ENCODE assay signal across 27 cellular contexts in genomic region chr1:53963472-53963871, GRCh38. TPM values are rescaled to one million over a fixed set of nuclear protein-coding genes. Genes with fewer than 3 reads are reported as not detected.
DNase-seq lines count a peak whose midpoint lies in the region; ATAC-seq, FAIRE-seq and TF ChIP-seq lines count a peak whose summit lies in the region.
"Had no signal": no experiment of that assay in that cellular context is flagged by ENCODE, and none has a peak within 500 bp of the region (broad histone marks: within the 10 kb centered on the region; RNA-seq: fewer than 3 reads in every experiment).

No MANE protein-coding gene starts in this region.

- no TSS peak for BruUV-seq in PC-3 (replicated peaks; lab: Mats Ljungman, UMichigan)

- intact Hi-C loops in PC-3 (cut with micrococcal nuclease) (no loop called here), lower lobe of right lung (cut with DNase I) (no loop called here)

- DNase-seq in GM12865 (ENCODE audit: low read depth) (peak; percentile 35), PC-3 (no peak), lower lobe of right lung (no peak), GM12892 (ENCODE audit: insufficient read length) (no peak)
- DNase-seq: CD4-positive, CD25-positive, alpha-beta regulatory T cell; KG1; MG63; NCI-H2029 treated with DMSO at 0.1 percent for 48 hours; NCI-H446 treated with DMSO at 0.1 percent for 48 hours; NCI-H526; NCI-H82; Peyer's patch; SIG-M5 had no signal

- TF ChIP-seq CTCF in GM12865 (IDR thresholded peaks at IDR 0.05; ENCODE audit: insufficient read depth, low read depth, low read length, missing control alignments) (no peak), PC-3 (conservative IDR thresholded peaks at IDR 0.05; ENCODE audit: low read depth, low read length) (no peak), neutrophil (IDR thresholded peaks at IDR 0.05) (no peak), lower lobe of right lung (IDR thresholded peaks at IDR 0.05) (no peak)

- H3K36me3 ChIP-seq in PC-3 (ENCODE audit: low read depth, low read length) (peaks cover 39% of the 10 kb centered on the region), neutrophil (peaks cover 62% of the 10 kb centered on the region), lower lobe of right lung (peaks cover 83% of the 10 kb centered on the region)

- no peaks in the 10 kb centered on the region for H3K9me2 ChIP-seq in PC-3 (replicated peaks; ENCODE audit: low read length)

- H3K4me3 ChIP-seq in GM12865 (ENCODE audit: low read depth, low read length): no peak overlapping the region
- H3K4me3 ChIP-seq in PC-3 (ENCODE audit: low read length): no peak overlapping the region
- H3K4me3 ChIP-seq in neutrophil (ENCODE audit: low read depth in 1 of 2, low read length in 1 of 2): no peak overlapping the region
- H3K4me3 ChIP-seq in lower lobe of right lung: no peak overlapping the region
- H3K4me3 ChIP-seq: BLaER1, MG63, Peyer's patch, SK-N-MC had no signal

- TF ChIP-seq POLR2A in GM12892 (IDR thresholded peaks at IDR 0.05; ENCODE audit: low read depth, low read length): no peak

- no peaks in the 10 kb centered on the region for H3K27me3 ChIP-seq in PC-3 (ENCODE audit: low read length)
- H3K27me3 ChIP-seq in neutrophil: no peaks in the 10 kb centered on the region
- H3K27me3 ChIP-seq in lower lobe of right lung (ENCODE audit: low read depth): no peaks in the 10 kb centered on the region
- H3K27me3 ChIP-seq: BLaER1, MG63, Peyer's patch had no signal

- ATAC-seq in HG03280 (IDR thresholded peaks at IDR 0.05; ENCODE audit: unreplicated experiment): peak; percentile 90
- 0 out of 2 replicates have a peak, but pooled peaks have one; percentile 21 for ATAC-seq in PC-3
- no peak for ATAC-seq in GM21576 (IDR thresholded peaks at IDR 0.05; ENCODE audit: unreplicated experiment)
- no peak for ATAC-seq in lower lobe of right lung
- ATAC-seq: HCT116 had no signal

- no peak for FAIRE-seq in GM12892 (lab: Jason Lieb, UNC)
- FAIRE-seq: G401.6, GM18507, H1 had no signal

- H3K4me1 ChIP-seq in PC-3 (ENCODE audit: insufficient read depth, low read length) (peaks cover 39% of the 10 kb centered on the region), neutrophil (ENCODE audit: control insufficient read depth in 1 of 2, insufficient read depth in 1 of 2, low read depth in 1 of 2, low read length in 1 of 2) (peaks cover 14 to 15% of the 10 kb centered on the region in 2 experiments), lower lobe of right lung (no peaks in the 10 kb centered on the region)
- H3K4me1 ChIP-seq: BLaER1, Peyer's patch had no signal

- H3K79me2 ChIP-seq in PC-3 (ENCODE audit: low read length): no peaks in the 10 kb centered on the region

- CTCF ChIA-PET in PC-3 (lab: Charles Lee): interaction anchor here (0.6 kb wide), 1 partner anchor 19 kb away, joined by 3 read pairs; no protein-coding TSS in a partner anchor

- no peak overlapping the region for H2AFZ ChIP-seq in PC-3 (ENCODE audit: low read length)

- H3K4me2 ChIP-seq in PC-3 (ENCODE audit: low read length): no peak overlapping the region
- H3K4me2 ChIP-seq: BLaER1 had no signal

- H3K9ac ChIP-seq in PC-3 (ENCODE audit: low read length): no peak overlapping the region
- H3K9ac ChIP-seq: BLaER1 had no signal

- H4K20me1 ChIP-seq in PC-3 (ENCODE audit: low read length): peaks cover 5% of the 10 kb centered on the region; the same call in 1 of the 2 replicates
- H4K20me1 ChIP-seq: BLaER1 had no signal

- H3K9me3 ChIP-seq in PC-3 (ENCODE audit: low read length) (no peaks in the 10 kb centered on the region), neutrophil (no peaks in the 10 kb centered on the region), lower lobe of right lung (no peaks in the 10 kb centered on the region)
- H3K9me3 ChIP-seq: BLaER1, MG63, Peyer's patch had no signal

- peaks cover 5% of the 10 kb centered on the region for H3F3A ChIP-seq in PC-3 (ENCODE audit: low read length, unreplicated experiment)

- POLR2A ChIA-PET in PC-3 (lab: Charles Lee; ENCODE audit: unreplicated experiment): no interaction called here

- H3K27ac ChIP-seq in PC-3 (ENCODE audit: low read length) (no peak overlapping the region), neutrophil (peak overlapping the region; percentile 71), lower lobe of right lung (no peak overlapping the region)
- H3K27ac ChIP-seq: BLaER1, Peyer's patch, SK-N-MC had no signal

RNA-seq across cellular contexts. Expression of gene LRRC42, which starts 17.3 kb away (rescaled TPM):
- total RNA-seq in PC-3 (2014; rRNA removed): 23.9 and 27.3 TPM in 2 replicates
- 16.5 TPM for total RNA-seq in lower lobe of right lung
- polyA plus RNA-seq in GM12892 (2012; ENCODE audit: missing spikeins): 26.8 TPM

RNA-seq across cellular contexts. Expression of gene IFT25, which starts 18.0 kb away (rescaled TPM):
- 49.7 and 66.7 TPM in 2 replicates for total RNA-seq in PC-3 (2014; rRNA removed)
- total RNA-seq in lower lobe of right lung: 23.7 TPM
- polyA plus RNA-seq in GM12892 (2012; ENCODE audit: missing spikeins): 92.9 TPM

RNA-seq across cellular contexts. Expression of gene LDLRAD1, which starts 54.5 kb away (rescaled TPM):
- total RNA-seq in PC-3 (2014; rRNA removed) (not detected in 2 replicates), lower lobe of right lung (13.7 TPM)
- not detected for polyA plus RNA-seq in GM12892 (2012; ENCODE audit: missing spikeins)
- total RNA-seq: A172; CD4-positive, CD25-positive, alpha-beta regulatory T cell; Daoy; H1; IMR-90; Peyer's patch; T-helper 1 cell treated with Interleukin-12 subunit alpha and Interleukin-12 subunit beta and Interleukin-4 antibody, amounts not matched to agents 30 ng/mL and 1 ng/mL, for 36 hours had no signal
- polyA plus RNA-seq: AG04450; CD4-positive, CD25-positive, alpha-beta regulatory T cell; H1; IMR-90 had no signal

Comparison
In these comparisons a context has a peak if more than half of its experiments do, and no peak if none do; other contexts are left out.
1. ATAC-seq: peak in HG03280 (single experiment) and PC-3 (single experiment); none in GM21576 (single experiment) and lower lobe of right lung (0 of 2).
2. RNA of gene LDLRAD1, which starts 54.5 kb away (total RNA-seq): 13.7 TPM in lower lobe of right lung (single experiment); not detected in PC-3; every median in the first group is over 10 times any median in the second.